8 cellular contexts compared by ENCODE assay signal in the genomic region with DNA sequence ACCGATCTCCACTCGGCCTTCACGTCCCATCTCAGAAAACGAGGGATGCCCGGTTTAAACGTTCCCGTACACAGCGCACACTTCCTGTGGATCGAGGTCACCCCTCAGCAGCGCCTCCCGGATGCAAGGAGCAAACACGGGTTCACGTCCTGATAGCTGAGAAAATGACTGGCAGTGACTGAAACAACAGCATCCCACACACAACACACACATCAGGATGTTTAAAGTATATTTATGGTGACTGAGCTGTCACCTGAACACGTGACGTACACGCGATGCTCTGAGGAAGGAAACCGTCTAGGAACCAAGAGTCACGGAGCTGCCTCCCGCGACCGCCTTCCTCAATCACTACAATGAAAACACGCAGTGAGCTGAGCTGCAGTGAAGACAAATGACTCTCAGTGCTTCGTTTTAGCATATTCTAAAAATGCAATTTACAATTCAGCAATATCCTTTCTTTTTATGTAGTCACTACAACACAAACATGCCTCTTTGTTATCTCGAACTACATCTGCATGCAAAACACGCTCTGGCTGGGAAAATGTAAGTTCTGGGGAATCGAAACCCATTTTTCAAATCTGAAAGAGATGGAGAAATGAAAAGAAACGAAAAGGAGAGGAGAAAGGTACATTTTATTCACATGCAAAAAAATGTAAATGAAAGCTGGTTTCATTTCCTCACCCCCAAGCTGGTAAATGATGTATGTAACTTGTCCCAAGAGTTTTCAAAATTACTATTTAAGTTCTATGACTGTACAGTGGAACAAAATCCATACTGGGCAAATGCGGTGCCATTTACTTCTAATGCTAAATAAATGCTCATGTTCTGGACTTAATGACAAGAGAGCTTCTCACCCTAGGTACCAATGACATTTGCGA. TPM values are rescaled to one million over a fixed set of nuclear protein-coding genes. Genes with fewer than 3 reads are reported as not detected.
DNase-seq lines count a peak whose midpoint lies in the region; ATAC-seq, FAIRE-seq and TF ChIP-seq lines count a peak whose summit lies in the region.

No MANE protein-coding gene starts in this region.

- TF ChIP-seq CTCF in BE2C (IDR thresholded peaks at IDR 0.05; ENCODE audit: low read depth, low read length) (no peak), GM12878 (IDR thresholded peaks at IDR 0.05 in 2 of 3, conservative IDR thresholded peaks at IDR 0.05 in 1 of 3; ENCODE audit: control insufficient read depth in 2 of 3, extremely low read depth in 1 of 3, insufficient read depth in 1 of 3, low read depth in 3 of 3, low read length in 3 of 3) (no peak), testis (IDR thresholded peaks at IDR 0.05) (no peak)

- H3K4me1 ChIP-seq in BE2C (peaks cover 10% of the 10 kb centered on the region), GM12878 (ENCODE audit: control insufficient read depth, insufficient read depth, low read length) (peaks cover 12% of the 10 kb centered on the region), testis (no peaks in the 10 kb centered on the region)

- CTCF ChIA-PET in GM12878 (lab: Yijun Ruan, JAX) = interaction anchor here (0.7 to 4.2 kb wide), 5 partner anchors 12 to 112 kb away, joined by 3 to 25 read pairs (median 4); no protein-coding TSS in a partner anchor

- POLR2A ChIA-PET in GM12878 (lab: Charles Lee) = interaction anchor here (0.8 to 3.3 kb wide), 5 partner anchors 11 to 87 kb away, joined by 3 to 19 read pairs (median 4); partner anchors contain the start of gene HDAC4

- 4% methylated on average over 30 of the region's 30 CpGs for WGBS in GM12878 (ENCODE audit: insufficient coverage, insufficient replicate concordance, low lambda C conversion rate, missing lambda C conversion rate)
- 75 to 80% methylated on average over 30 of the region's 30 CpGs for WGBS in testis, 2 donors

- H4K20me1 ChIP-seq in GM12878 (ENCODE audit: control insufficient read depth, insufficient read depth) = no peaks in the 10 kb centered on the region

- intact Hi-C loops in GM12878 (cut with micrococcal nuclease; ENCODE audit: unreplicated experiment) = loop anchor here (1.0 to 5.0 kb wide), 3 partner anchors 12 to 114 kb away; partner anchors contain the start of gene HDAC4
- intact Hi-C loops in posterior vena cava (cut with DNase I) = loop anchor here in 1 of 2 donors (1.0 kb wide), 1 partner anchor 32 kb away; no protein-coding TSS in a partner anchor
- intact Hi-C loops in testis (cut with DNase I; ENCODE audit: low total_unique reads) = no loop called here

- peak overlapping the region; percentile 67 for H3K4me2 ChIP-seq in GM12878 (ENCODE audit: control insufficient read depth, insufficient read depth)

- BruUV-seq in GM12878 (replicated peaks; lab: Mats Ljungman, UMichigan) = no TSS peak

- TF ChIP-seq POLR2A in GM12878 (IDR thresholded peaks at IDR 0.05; ENCODE audit: low read depth, low read length) = no peak
- TF ChIP-seq POLR2A in testis (IDR thresholded peaks at IDR 0.05) = no peak

- SMC1A ChIA-PET in GM12878 (lab: Charles Lee; ENCODE audit: uncharacterized antibody, unreplicated experiment) = interaction anchor here (0.8 to 3.5 kb wide), 19 partner anchors 11 to 146 kb away, joined by 3 to 27 read pairs (median 4); partner anchors contain the start of gene HDAC4

- peak in 1 of 2 experiments; percentile 24; a peak in 1 of 4 replicates for TF ChIP-seq EP300 in GM12878 (IDR thresholded peaks at IDR 0.05; ENCODE audit: borderline replicate concordance in 1 of 2, control insufficient read depth in 1 of 2, low read depth in 2 of 2, low read length in 2 of 2)

- H3K36me3 ChIP-seq in BE2C (peaks cover 6% of the 10 kb centered on the region; the same call in 1 of the 2 replicates), GM12878 (ENCODE audit: control insufficient read depth in 2 of 2, insufficient read depth in 2 of 2, low read length in 1 of 2) (no peaks in the 10 kb centered on the region; a peak in 1 of 4 replicates), testis (ENCODE audit: low read depth, missing control alignments) (no peaks in the 10 kb centered on the region)

- 0 out of 2 replicates have a peak overlapping the region, but pooled peaks have one; percentile 13 for H3K27ac ChIP-seq in GM12878 (ENCODE audit: control insufficient read depth, insufficient read depth)
- no peak overlapping the region for H3K27ac ChIP-seq in testis

- no peaks in the 10 kb centered on the region for H3K79me2 ChIP-seq in GM12878 (ENCODE audit: control insufficient read depth, insufficient read depth, low read length)

- RAD21 ChIA-PET in GM12878 (lab: Charles Lee; ENCODE audit: unreplicated experiment) = interaction anchor here (0.6 to 3.0 kb wide), 14 partner anchors 10 to 128 kb away, joined by 3 to 25 read pairs (median 6); partner anchors contain the start of gene HDAC4

- no peak overlapping the region for H3K9ac ChIP-seq in GM12878 (ENCODE audit: control insufficient read depth, insufficient read depth, low read length)

- no peaks in the 10 kb centered on the region for H3K27me3 ChIP-seq in BE2C
- no peaks in the 10 kb centered on the region for H3K27me3 ChIP-seq in GM12878 (replicated peaks in 1 of 2; ENCODE audit: control insufficient read depth in 2 of 2, insufficient read depth in 2 of 2, low read length in 1 of 2)
- no peaks in the 10 kb centered on the region for H3K27me3 ChIP-seq in testis

- H3K9me3 ChIP-seq in BE2C = no peaks in the 10 kb centered on the region
- no peaks in the 10 kb centered on the region for H3K9me3 ChIP-seq in GM12878 (replicated peaks; ENCODE audit: control insufficient read depth, insufficient read depth, low read length)
- H3K9me3 ChIP-seq in testis = no peaks in the 10 kb centered on the region

- FAIRE-seq in GM12878 (lab: Jason Lieb, UNC) = peak; percentile 76

- H3K4me3 ChIP-seq in BE2C (ENCODE audit: low read depth, low read length) (no peak overlapping the region), GM12878 (peak overlapping the region; percentile 49; the same call in 1 of the 2 replicates), testis (no peak overlapping the region)

- ATAC-seq in GM21717 (IDR thresholded peaks at IDR 0.05; ENCODE audit: unreplicated experiment) = peak; percentile 45
- ATAC-seq in GM12878 = peak; percentile 65
- no peak for ATAC-seq in HG02763 (IDR thresholded peaks at IDR 0.05; ENCODE audit: unreplicated experiment)

- in situ Hi-C loops in GM12878 (cut with MboI) = no loop called here

- no peak for TF ChIP-seq RAD21 in GM12878 (IDR thresholded peaks at IDR 0.05; ENCODE audit: insufficient read depth, low read depth, low read length)

- peak overlapping the region; percentile 25 for H2AFZ ChIP-seq in GM12878 (ENCODE audit: control insufficient read depth, low read depth, low read length)

- peak; percentile 3 for DNase-seq in BE2C
- DNase-seq in T-helper 1 cell = peak in 4 of 5 donors; percentile 51 to 83 (median 58)
- DNase-seq in GM12878 (ENCODE audit: low read depth, low spot score) = peak; percentile 35
- DNase-seq in posterior vena cava (ENCODE audit: low spot score) = peak; percentile 81
- no peak for DNase-seq in testis
- DNase-seq in H4 (ENCODE audit: low spot score) = no peak

TF ChIP-seq in GM12878, 131 proteins besides CTCF, POLR2A, EP300 and RAD21 (continues in another document):
- TF ChIP-seq CHD2 (IDR thresholded peaks at IDR 0.05; ENCODE audit: borderline replicate concordance, low read depth, low read length) (peak; percentile 44; the same call in 1 of the 2 replicates), ZBTB33 (IDR thresholded peaks at IDR 0.05) (no peak)
- TF ChIP-seq, protein P1, sequence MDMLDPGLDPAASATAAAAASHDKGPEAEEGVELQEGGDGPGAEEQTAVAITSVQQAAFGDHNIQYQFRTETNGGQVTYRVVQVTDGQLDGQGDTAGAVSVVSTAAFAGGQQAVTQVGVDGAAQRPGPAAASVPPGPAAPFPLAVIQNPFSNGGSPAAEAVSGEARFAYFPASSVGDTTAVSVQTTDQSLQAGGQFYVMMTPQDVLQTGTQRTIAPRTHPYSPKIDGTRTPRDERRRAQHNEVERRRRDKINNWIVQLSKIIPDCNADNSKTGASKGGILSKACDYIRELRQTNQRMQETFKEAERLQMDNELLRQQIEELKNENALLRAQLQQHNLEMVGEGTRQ (IDR thresholded peaks at IDR 0.05; ENCODE audit: borderline replicate concordance, low read depth, low read length) = peak; percentile 30; the same call in 1 of the 2 replicates

RNA-seq across cellular contexts. Expression of gene HDAC4, which starts 19.8 kb away (rescaled TPM):
- polyA plus RNA-seq in BE2C (2012; ENCODE audit: insufficient read depth, insufficient read length, low read depth) = 9.3 TPM
- 138 and 167 TPM in 2 replicates for total RNA-seq in GM12878 (2013; cell fraction: nucleolus; rRNA removed)
- total RNA-seq in GM12878 (2014; rRNA removed) (5.8 and 6.0 TPM in 2 replicates), GM12878 (2014; rRNA removed; fragmentation: Illumina TruSeq; extraction: Trizol) (3.9 and 5.8 TPM in 2 replicates), GM12878 (2021) (15.7 and 17.7 TPM in 2 replicates), posterior vena cava (10 to 100 TPM; 47.6 to 66.9 TPM), testis (10 to 100 TPM; 58.7 to 67.5 TPM)
- polyA plus RNA-seq in GM12878 (2011; ENCODE audit: low read depth) = 1.0 TPM
- polyA plus RNA-seq in GM12878 (2011; rRNA removed) (2.9 and 5.3 TPM in 2 replicates), GM12878 (2014; fragmentation: Illumina TruSeq; extraction: Trizol) (2.2 and 5.0 TPM in 2 replicates), GM12878 (2014; fragmentation: Nextera tagmentation; extraction: Ambion mirVana) (under 1 TPM; 0.22 to 0.69 TPM), GM12878 (2014; rRNA removed) (3.4 and 5.5 TPM in 2 replicates), GM12878 (2016; fragmentation: Nextera tagmentation; extraction: Ambion mirVana) (1 to 10 TPM; 3.8 to 4.6 TPM), testis (ENCODE audit: insufficient read depth, low read depth, low replicate concordance) (29.0 TPM)
- 7.5 and 12.2 TPM in 2 replicates for polyA plus RNA-seq in GM12878 (2011; cell fraction: cytosol; rRNA removed)
- polyA plus RNA-seq in GM12878 (2011; cell fraction: nucleus; rRNA removed) = 26.5 and 41.1 TPM in 2 replicates
- 2.3 and 3.9 TPM in 2 replicates for polyA plus RNA-seq in GM12878 (2012)
- 17.0 and 28.5 TPM in 2 replicates for polyA minus RNA-seq in GM12878 (2011; rRNA and poly(A)+ RNA removed)
- polyA minus RNA-seq in GM12878 (2011; cell fraction: cytosol; rRNA and poly(A)+ RNA removed) = 11.2 and 17.8 TPM in 2 replicates
- 23.5 and 53.7 TPM in 2 replicates for polyA minus RNA-seq in GM12878 (2011; cell fraction: nucleus; rRNA and poly(A)+ RNA removed)
- total RNA-seq in H4 (2014; rRNA removed; shearing (Covaris generic)) = 6.4 and 19.7 TPM in 2 replicates

Comparison
In these comparisons a context has a peak if more than half of its experiments do, and no peak if none do; other contexts are left out.
1. DNase-seq: peak in BE2C (single experiment), T-helper 1 cell (4 of 5), GM12878 (single experiment) and posterior vena cava (single experiment); none in testis (single experiment) and H4 (single experiment).